In genomic region chr2:169661263-169661662, GRCh38 we compare ENCODE assay signal across 1 cellular context.
TF ChIP-seq lines count a peak whose summit lies in the region.

No MANE protein-coding gene starts in this region.

TF ChIP-seq in GM23338, 12 proteins besides CTCF, POLR2A, EP300 and RAD21 (continued from another document):
- TF ChIP-seq ETS1 (IDR thresholded peaks at IDR 0.05), result no peak
- no peak for TF ChIP-seq EZH2 (IDR thresholded peaks at IDR 0.05; ENCODE audit: low read depth, unreplicated experiment)
- no peak for TF ChIP-seq EZH2phosphoT487 (IDR thresholded peaks at IDR 0.05; ENCODE audit: unreplicated experiment)
- TF ChIP-seq POLR2AphosphoS5 (IDR thresholded peaks at IDR 0.05; ENCODE audit: low read depth), result no peak
